Comparison of ENCODE assay signal across 21 cellular contexts in the genomic region with DNA sequence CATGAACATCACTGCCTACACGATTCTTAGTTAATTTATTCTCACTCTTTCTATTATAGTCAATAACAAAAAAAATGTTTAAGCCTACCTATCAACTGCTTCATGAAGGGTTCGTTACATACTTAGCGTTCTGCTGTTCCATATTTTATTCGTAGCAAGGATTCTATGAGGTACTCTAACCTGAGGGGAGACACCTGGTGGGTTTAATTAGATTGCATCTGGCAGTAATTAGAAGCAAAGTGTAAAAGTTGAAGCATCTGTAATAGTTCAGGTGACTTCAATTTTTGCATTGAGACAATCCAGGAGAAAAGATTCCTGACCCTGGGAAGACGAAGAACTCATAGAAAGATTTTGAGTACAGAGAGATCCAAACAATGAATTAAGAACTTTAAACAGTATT.
"Had no signal": no experiment of that assay in that cellular context is flagged by ENCODE, and none has a peak within 500 bp of the region (broad histone marks: within the 10 kb centered on the region; RNA-seq: fewer than 3 reads in every experiment).

No MANE protein-coding gene starts in this region.

- H3K27me3 ChIP-seq: body of pancreas, tibial nerve, vagina had no signal

- H3K4me1 Mint-ChIP-seq: activated CD4-positive, alpha-beta T cell treated with anti-CD3 and anti-CD28 coated beads, Interleukin-2, amount 10 ng/mL, durations not matched to agents 24 days and 14 days; naive thymus-derived CD8-positive, alpha-beta T cell; stimulated activated naive B cell treated with anti-CD40 and anti-IgM and Interleukin-4, amounts not matched to agents 10 μg/mL and 1 μg/mL and 100 μg/mL, for 72 hours had no signal

- H3K27ac ChIP-seq: body of pancreas, coronary artery, tibial nerve, vagina had no signal

- H3K27me3 Mint-ChIP-seq: activated CD4-positive, alpha-beta T cell treated with anti-CD3 and anti-CD28 coated beads, Interleukin-2, amount 10 ng/mL, durations not matched to agents 24 days and 14 days; activated naive CD8-positive, alpha-beta T cell treated with anti-CD3 and anti-CD28 coated beads for 36 hours; naive thymus-derived CD8-positive, alpha-beta T cell; stimulated activated naive B cell treated with anti-CD40 and anti-IgM and Interleukin-4, amounts not matched to agents 10 μg/mL and 1 μg/mL and 100 μg/mL, for 72 hours had no signal

- H3K36me3 Mint-ChIP-seq: activated naive CD8-positive, alpha-beta T cell treated with anti-CD3 and anti-CD28 coated beads for 36 hours; naive thymus-derived CD8-positive, alpha-beta T cell; stimulated activated naive B cell treated with anti-CD40 and anti-IgM and Interleukin-4, amounts not matched to agents 10 μg/mL and 1 μg/mL and 100 μg/mL, for 72 hours had no signal

- H3K4me1 ChIP-seq: body of pancreas, tibial nerve, vagina had no signal

- ATAC-seq: body of pancreas; left ventricle myocardium superior; naive thymus-derived CD8-positive, alpha-beta T cell; stimulated activated naive B cell treated with anti-CD40 and anti-IgM and Interleukin-4, amounts not matched to agents 10 μg/mL and 1 μg/mL and 100 μg/mL, for 72 hours had no signal

- DNase-seq: activated CD4-positive, alpha-beta T cell treated with anti-CD3 and anti-CD28 coated beads, Interleukin-2, amount 10 ng/mL, durations not matched to agents 24 days and 14 days; activated CD4-positive, CD25-positive, alpha-beta regulatory T cell; activated naive CD8-positive, alpha-beta T cell treated with anti-CD3 and anti-CD28 coated beads for 36 hours; amygdala; body of pancreas; caudate nucleus; foreskin fibroblast; glutamatergic neuron; hypothalamus; kidney glomerular epithelial cell; left ventricle myocardium superior; mesenchymal stem cell; posterior cingulate gyrus; stimulated activated CD4-positive, alpha-beta T cell treated with anti-CD3 and anti-CD28 coated beads, Interleukin-15, amount 100 ng/mL, for 24 hours; stimulated activated CD4-positive, alpha-beta T cell treated with anti-CD3 and anti-CD28 coated beads, Interleukin-4, amount 100 ng/mL, for 1 hour; stimulated activated naive B cell treated with anti-CD40 and anti-IgM and Interleukin-4, amounts not matched to agents 10 μg/mL and 1 μg/mL and 100 μg/mL, for 72 hours had no signal

- H3K9me3 ChIP-seq: body of pancreas, tibial nerve, vagina had no signal

- H3K36me3 ChIP-seq: tibial nerve, vagina had no signal

- H3K4me3 ChIP-seq: body of pancreas, coronary artery, tibial nerve, vagina had no signal

- H3K4me3 Mint-ChIP-seq: activated CD4-positive, alpha-beta T cell treated with anti-CD3 and anti-CD28 coated beads, Interleukin-2, amount 10 ng/mL, durations not matched to agents 24 days and 14 days; activated naive CD8-positive, alpha-beta T cell treated with anti-CD3 and anti-CD28 coated beads for 36 hours; activated T-helper 1 cell treated with anti-CD3 and anti-CD28 coated beads, Interleukin-12 subunit alpha, Interleukin-12 subunit beta, Interleukin-2, Interleukin-4 antibody, amounts not matched to agents 30 ng/mL and 10 ng/mL and 1 ng/mL, durations not matched to agents 14 hours and 24 hours and 36 hours; naive thymus-derived CD8-positive, alpha-beta T cell; stimulated activated naive B cell treated with anti-CD40 and anti-IgM and Interleukin-4, amounts not matched to agents 10 μg/mL and 1 μg/mL and 100 μg/mL, for 72 hours had no signal

- H3K9me3 Mint-ChIP-seq: activated CD4-positive, alpha-beta T cell treated with anti-CD3 and anti-CD28 coated beads, Interleukin-2, amount 10 ng/mL, durations not matched to agents 24 days and 14 days; activated naive CD8-positive, alpha-beta T cell treated with anti-CD3 and anti-CD28 coated beads for 36 hours; activated T-helper 1 cell treated with anti-CD3 and anti-CD28 coated beads, Interleukin-12 subunit alpha, Interleukin-12 subunit beta, Interleukin-2, Interleukin-4 antibody, amounts not matched to agents 30 ng/mL and 10 ng/mL and 1 ng/mL, durations not matched to agents 14 hours and 24 hours and 36 hours; stimulated activated naive B cell treated with anti-CD40 and anti-IgM and Interleukin-4, amounts not matched to agents 10 μg/mL and 1 μg/mL and 100 μg/mL, for 72 hours had no signal

- H3K27ac Mint-ChIP-seq: activated CD4-positive, alpha-beta T cell treated with anti-CD3 and anti-CD28 coated beads, Interleukin-2, amount 10 ng/mL, durations not matched to agents 24 days and 14 days; activated naive CD8-positive, alpha-beta T cell treated with anti-CD3 and anti-CD28 coated beads for 36 hours; activated T-helper 1 cell treated with anti-CD3 and anti-CD28 coated beads, Interleukin-12 subunit alpha, Interleukin-12 subunit beta, Interleukin-2, Interleukin-4 antibody, amounts not matched to agents 30 ng/mL and 10 ng/mL and 1 ng/mL, durations not matched to agents 14 hours and 24 hours and 36 hours; naive thymus-derived CD8-positive, alpha-beta T cell; stimulated activated naive B cell treated with anti-CD40 and anti-IgM and Interleukin-4, amounts not matched to agents 10 μg/mL and 1 μg/mL and 100 μg/mL, for 72 hours had no signal
